31 cellular contexts compared by ENCODE assay signal in genomic region chr1:43729816-43730463, GRCh38. TPM values are rescaled to one million over a fixed set of nuclear protein-coding genes. Genes with fewer than 3 reads are reported as not detected.
DNase-seq lines count a peak whose midpoint lies in the region; ATAC-seq and TF ChIP-seq lines count a peak whose summit lies in the region.
"Had no signal": no experiment of that assay in that cellular context is flagged by ENCODE, and none has a peak within 500 bp of the region (broad histone marks: within the 10 kb centered on the region; RNA-seq: fewer than 3 reads in every experiment).

No MANE protein-coding gene starts in this region.

- H3K27ac ChIP-seq in psoas muscle = peak overlapping the region; percentile 63
- H3K27ac ChIP-seq: BLaER1 treated with 17β-estradiol and CSF1 and Interleukin-3, amounts not matched to agents 10 nM and 100 nM; heart left ventricle; left ventricle myocardium inferior; neutrophil; transverse colon had no signal

- DNase-seq in EH (ENCODE audit: low read depth) = peak; percentile 27
- DNase-seq in RPMI7951 (ENCODE audit: low read depth) = peak; percentile 66
- DNase-seq in erythroblast (lab: John Stamatoyannopoulos, UW) = peak; percentile 14 to 36
- no peak for DNase-seq in psoas muscle
- DNase-seq in DMS53 (lab: John Stamatoyannopoulos, UW) = no peak
- no peak for DNase-seq in NCI-H1436 treated with DMSO at 0.1 percent for 48 hours (lab: John Stamatoyannopoulos, UW)
- no peak for DNase-seq in SKM-1 treated with dmso at 0.1 percent for 144 hours (lab: John Stamatoyannopoulos, UW; ENCODE audit: unreplicated experiment)
- DNase-seq: activated CD4-positive, alpha-beta T cell treated with anti-CD3 and anti-CD28 coated beads, Interleukin-2, amount 10 ng/mL, durations not matched to agents 7 days and 5 days; activated effector memory CD4-positive, alpha-beta T cell treated with anti-CD3 and anti-CD28 coated beads, Interleukin-2, amount 50 U/mL, for 16 hours; Caco-2; central memory CD4-positive, alpha-beta T cell; cortex of kidney; DMS79 treated with DMSO at 0.1 percent for 48 hours; effector memory CD4-positive, alpha-beta T cell; heart left ventricle; KBM-7; left ventricle myocardium inferior; mesendoderm; MG63; NCI-H2081; NCI-H345; SIG-M5; stimulated activated CD4-positive, alpha-beta T cell treated with anti-CD3 and anti-CD28 coated beads, Interleukin-15, amount 100 ng/mL, for 24 hours; T-cell; transverse colon had no signal

- TF ChIP-seq POLR2A in erythroblast (IDR thresholded peaks at IDR 0.05; ENCODE audit: low read length) = no peak

- H3K9me3 ChIP-seq in psoas muscle = no peaks in the 10 kb centered on the region
- H3K9me3 ChIP-seq: BLaER1 treated with 17β-estradiol and CSF1 and Interleukin-3, amounts not matched to agents 10 nM and 100 nM; Caco-2; heart left ventricle; left ventricle myocardium inferior; MG63; neutrophil; transverse colon had no signal

- no peaks in the 10 kb centered on the region for H3K36me3 ChIP-seq in psoas muscle (ENCODE audit: insufficient read depth in 1 of 2, low read depth in 1 of 2)
- H3K36me3 ChIP-seq: heart left ventricle, left ventricle myocardium inferior, MG63, neutrophil, transverse colon had no signal

- TF ChIP-seq CTCF in psoas muscle (IDR thresholded peaks at IDR 0.05) = peak; percentile 24

- intact Hi-C loops in psoas muscle (cut with DNase I) = no loop called here

- ATAC-seq in psoas muscle = peak; percentile 52 to 75 (median 56)
- no peak for ATAC-seq in HG03095 (IDR thresholded peaks at IDR 0.05; ENCODE audit: unreplicated experiment)
- ATAC-seq: GM23338; heart left ventricle; sciatic nerve; stimulated activated effector memory CD8-positive, alpha-beta T cell treated with anti-CD3 and anti-CD28 coated beads, Interleukin-12 subunit alpha, Interleukin-12 subunit beta, amount 100 ng/mL, for 72 hours; T-cell had no signal

- WGBS in psoas muscle, 3 donors = 56 to 73% (median 66%) methylated on average over 4 of the region's 4 CpGs

- H3K27me3 ChIP-seq in psoas muscle (ENCODE audit: insufficient read depth in 3 of 3, low read length in 2 of 3) = no peaks in the 10 kb centered on the region
- H3K27me3 ChIP-seq: BLaER1 treated with 17β-estradiol and CSF1 and Interleukin-3, amounts not matched to agents 10 nM and 100 nM; heart left ventricle; MG63; neutrophil; transverse colon had no signal

- H3K4me1 ChIP-seq in psoas muscle = peaks cover 28% of the 10 kb centered on the region
- H3K4me1 ChIP-seq: BLaER1 treated with 17β-estradiol and CSF1 and Interleukin-3, amounts not matched to agents 10 nM and 100 nM; Caco-2; transverse colon had no signal

- H3K4me3 ChIP-seq in psoas muscle = no peak overlapping the region
- H3K4me3 ChIP-seq: BLaER1 treated with 17β-estradiol and CSF1 and Interleukin-3, amounts not matched to agents 10 nM and 100 nM; GM23338; heart left ventricle; left ventricle myocardium inferior; MG63; transverse colon had no signal

RNA-seq across cellular contexts. Expression of gene ST3GAL3, which starts 22.6 kb away (rescaled TPM):
- total RNA-seq in RPMI7951 (2014; rRNA removed; shearing (Covaris generic)) = 14.7 and 15.6 TPM in 2 replicates
- 10 to 100 TPM; 34.7 to 53.2 (median 45.0) TPM for total RNA-seq in psoas muscle
- 10 to 100 TPM; 22.2 to 49.0 (median 44.5) TPM for polyA plus RNA-seq in psoas muscle

Comparison
In these comparisons a context has a peak if more than half of its experiments do, and no peak if none do; other contexts are left out.
1. DNase-seq: peak in EH (single experiment), RPMI7951 (single experiment) and erythroblast (2 of 2); none in psoas muscle (0 of 2), DMS53 (single experiment), NCI-H1436 treated with DMSO at 0.1 percent for 48 hours (single experiment) and SKM-1 treated with dmso at 0.1 percent for 144 hours (single experiment).